Comparison of ENCODE assay signal across 13 cellular contexts in genomic region chr11:134950692-134951304, GRCh38.
DNase-seq lines count a peak whose midpoint lies in the region; ATAC-seq and TF ChIP-seq lines count a peak whose summit lies in the region.
"Had no signal": no experiment of that assay in that cellular context is flagged by ENCODE, and none has a peak within 500 bp of the region (broad histone marks: within the 10 kb centered on the region; RNA-seq: fewer than 3 reads in every experiment).

No MANE protein-coding gene starts in this region.

- H3K4me3 ChIP-seq in SJCRH30 (peak overlapping the region; percentile 43), esophagus muscularis mucosa (no peak overlapping the region), colonic mucosa (no peak overlapping the region)

- ATAC-seq in activated CD8-positive, alpha-beta memory T cell treated with anti-CD3 and anti-CD28 coated beads, Interleukin-2, amount 10 ng/mL, durations not matched to agents 7 days and 5 days: no peak

- no peaks in the 10 kb centered on the region for H3K36me3 ChIP-seq in SJCRH30
- no peaks in the 10 kb centered on the region for H3K36me3 ChIP-seq in esophagus muscularis mucosa
- no peaks in the 10 kb centered on the region for H3K36me3 ChIP-seq in colonic mucosa

- peak; percentile 82 for DNase-seq in Daoy (ENCODE audit: low read depth)
- DNase-seq in SJCRH30: peak; percentile 35 to 56
- DNase-seq in esophagus muscularis mucosa (ENCODE audit: extremely low spot score): peak; percentile 90
- peak; percentile 63 for DNase-seq in osteocyte (ENCODE audit: extremely low spot score, unreplicated experiment)
- no peak for DNase-seq in activated CD8-positive, alpha-beta memory T cell treated with anti-CD3 and anti-CD28 coated beads, Interleukin-2, amount 10 ng/mL, durations not matched to agents 7 days and 5 days
- DNase-seq in CD1c-positive myeloid dendritic cell (ENCODE audit: extremely low spot score): no peak
- DNase-seq in activated CD8-positive, alpha-beta memory T cell treated with anti-CD3 and anti-CD28 coated beads, Interleukin-2, amount 50 U/mL, for 48 hours: no peak
- no peak for DNase-seq in colonic mucosa
- DNase-seq: activated CD4-positive, alpha-beta T cell treated with anti-CD3 and anti-CD28 coated beads, Interleukin-2, amount 10 ng/mL, durations not matched to agents 24 days and 14 days; DMS79 had no signal

- CTCF ChIA-PET in activated CD8-positive, alpha-beta memory T cell treated with anti-CD3 and anti-CD28 coated beads, Interleukin-2, amount 10 ng/mL, durations not matched to agents 7 days and 5 days (lab: Charles Lee): no interaction called here

- intact Hi-C loops in esophagus muscularis mucosa (cut with DNase I): no loop called here
- intact Hi-C loops in colonic mucosa (cut with DNase I): no loop called here

- H3K4me3 Mint-ChIP-seq in osteocyte (ENCODE audit: unreplicated experiment): no peak overlapping the region
- no peak overlapping the region for H3K4me3 Mint-ChIP-seq in activated CD8-positive, alpha-beta memory T cell treated with anti-CD3 and anti-CD28 coated beads, Interleukin-2, amount 10 ng/mL, durations not matched to agents 7 days and 5 days
- H3K4me3 Mint-ChIP-seq: activated CD4-positive, alpha-beta T cell treated with anti-CD3 and anti-CD28 coated beads, Interleukin-2, amount 10 ng/mL, durations not matched to agents 24 days and 14 days; memory B cell; T-helper 1 cell treated with Interleukin-12 subunit alpha and Interleukin-12 subunit beta and Interleukin-4 antibody, amounts not matched to agents 30 μg/mL and 1 μg/mL, for 36 hours had no signal

- TF ChIP-seq EP300 in esophagus muscularis mucosa (IDR thresholded peaks at IDR 0.05): no peak

- no peaks in the 10 kb centered on the region for H3K9me3 Mint-ChIP-seq in osteocyte (ENCODE audit: unreplicated experiment)
- no peaks in the 10 kb centered on the region for H3K9me3 Mint-ChIP-seq in activated CD8-positive, alpha-beta memory T cell treated with anti-CD3 and anti-CD28 coated beads, Interleukin-2, amount 10 ng/mL, durations not matched to agents 7 days and 5 days (ENCODE audit: low read depth)
- H3K9me3 Mint-ChIP-seq: activated CD4-positive, alpha-beta T cell treated with anti-CD3 and anti-CD28 coated beads, Interleukin-2, amount 10 ng/mL, durations not matched to agents 24 days and 14 days; T-helper 1 cell treated with Interleukin-12 subunit alpha and Interleukin-12 subunit beta and Interleukin-4 antibody, amounts not matched to agents 30 μg/mL and 1 μg/mL, for 36 hours had no signal

- WGBS in esophagus muscularis mucosa: 67% methylated on average over 7 of the region's 8 CpGs

- peaks cover 21% of the 10 kb centered on the region for H3K4me1 ChIP-seq in SJCRH30
- H3K4me1 ChIP-seq in esophagus muscularis mucosa: peaks cover 0 to 9% (median 1%) of the 10 kb centered on the region in 4 donors
- no peaks in the 10 kb centered on the region for H3K4me1 ChIP-seq in colonic mucosa

- TF ChIP-seq CTCF in esophagus muscularis mucosa (IDR thresholded peaks at IDR 0.05) (no peak), osteocyte (IDR thresholded peaks at IDR 0.05) (no peak), colonic mucosa (IDR thresholded peaks at IDR 0.05) (no peak)

- peak overlapping the region; percentile 76 for H3K27ac ChIP-seq in SJCRH30
- no peak overlapping the region for H3K27ac ChIP-seq in esophagus muscularis mucosa (replicated peaks in 1 of 4)
- no peak overlapping the region for H3K27ac ChIP-seq in colonic mucosa
- H3K27ac ChIP-seq: epithelial cell of prostate had no signal

- H3K36me3 Mint-ChIP-seq in osteocyte (ENCODE audit: unreplicated experiment): no peaks in the 10 kb centered on the region
- H3K36me3 Mint-ChIP-seq in activated CD8-positive, alpha-beta memory T cell treated with anti-CD3 and anti-CD28 coated beads, Interleukin-2, amount 10 ng/mL, durations not matched to agents 7 days and 5 days: no peaks in the 10 kb centered on the region
- H3K36me3 Mint-ChIP-seq: memory B cell had no signal

- H3K27ac Mint-ChIP-seq in osteocyte (ENCODE audit: unreplicated experiment): peak overlapping the region; percentile 71
- H3K27ac Mint-ChIP-seq in activated CD8-positive, alpha-beta memory T cell treated with anti-CD3 and anti-CD28 coated beads, Interleukin-2, amount 10 ng/mL, durations not matched to agents 7 days and 5 days: no peak overlapping the region
- H3K27ac Mint-ChIP-seq: activated CD4-positive, alpha-beta T cell treated with anti-CD3 and anti-CD28 coated beads, Interleukin-2, amount 10 ng/mL, durations not matched to agents 24 days and 14 days; memory B cell; T-helper 1 cell treated with Interleukin-12 subunit alpha and Interleukin-12 subunit beta and Interleukin-4 antibody, amounts not matched to agents 30 μg/mL and 1 μg/mL, for 36 hours had no signal

- no peaks in the 10 kb centered on the region for H3K27me3 ChIP-seq in SJCRH30
- H3K27me3 ChIP-seq in esophagus muscularis mucosa: peaks cover 0 to 25% (median 0%) of the 10 kb centered on the region in 4 donors
- no peaks in the 10 kb centered on the region for H3K27me3 ChIP-seq in colonic mucosa

- no peaks in the 10 kb centered on the region for H3K27me3 Mint-ChIP-seq in osteocyte (ENCODE audit: unreplicated experiment)
- peaks cover 6% of the 10 kb centered on the region for H3K27me3 Mint-ChIP-seq in activated CD8-positive, alpha-beta memory T cell treated with anti-CD3 and anti-CD28 coated beads, Interleukin-2, amount 10 ng/mL, durations not matched to agents 7 days and 5 days
- H3K27me3 Mint-ChIP-seq: activated CD4-positive, alpha-beta T cell treated with anti-CD3 and anti-CD28 coated beads, Interleukin-2, amount 10 ng/mL, durations not matched to agents 24 days and 14 days had no signal

- no peaks in the 10 kb centered on the region for H3K9me3 ChIP-seq in SJCRH30 (replicated peaks)
- H3K9me3 ChIP-seq in esophagus muscularis mucosa: no peaks in the 10 kb centered on the region
- H3K9me3 ChIP-seq in colonic mucosa: no peaks in the 10 kb centered on the region

- peaks cover 49% of the 10 kb centered on the region for H3K4me1 Mint-ChIP-seq in osteocyte (ENCODE audit: unreplicated experiment)
- no peaks in the 10 kb centered on the region for H3K4me1 Mint-ChIP-seq in activated CD8-positive, alpha-beta memory T cell treated with anti-CD3 and anti-CD28 coated beads, Interleukin-2, amount 10 ng/mL, durations not matched to agents 7 days and 5 days
- H3K4me1 Mint-ChIP-seq: activated CD4-positive, alpha-beta T cell treated with anti-CD3 and anti-CD28 coated beads, Interleukin-2, amount 10 ng/mL, durations not matched to agents 24 days and 14 days; memory B cell had no signal

- no peak for TF ChIP-seq POLR2A in esophagus muscularis mucosa (IDR thresholded peaks at IDR 0.05; ENCODE audit: low read depth)

- H3K9ac ChIP-seq in colonic mucosa (ENCODE audit: low read depth in 2 of 2, low read length in 2 of 2): no peak overlapping the region

Comparison
In these comparisons a context has a peak if more than half of its experiments do, and no peak if none do; other contexts are left out.
1. DNase-seq: peak in Daoy (single experiment), SJCRH30 (2 of 2), esophagus muscularis mucosa (single experiment) and osteocyte (single experiment); none in activated CD8-positive, alpha-beta memory T cell treated with anti-CD3 and anti-CD28 coated beads, Interleukin-2, amount 10 ng/mL, durations not matched to agents 7 days and 5 days (single experiment), CD1c-positive myeloid dendritic cell (single experiment), activated CD8-positive, alpha-beta memory T cell treated with anti-CD3 and anti-CD28 coated beads, Interleukin-2, amount 50 U/mL, for 48 hours (single experiment) and colonic mucosa (single experiment).